ENCODE assay signal across 8 cellular contexts in the genomic region with DNA sequence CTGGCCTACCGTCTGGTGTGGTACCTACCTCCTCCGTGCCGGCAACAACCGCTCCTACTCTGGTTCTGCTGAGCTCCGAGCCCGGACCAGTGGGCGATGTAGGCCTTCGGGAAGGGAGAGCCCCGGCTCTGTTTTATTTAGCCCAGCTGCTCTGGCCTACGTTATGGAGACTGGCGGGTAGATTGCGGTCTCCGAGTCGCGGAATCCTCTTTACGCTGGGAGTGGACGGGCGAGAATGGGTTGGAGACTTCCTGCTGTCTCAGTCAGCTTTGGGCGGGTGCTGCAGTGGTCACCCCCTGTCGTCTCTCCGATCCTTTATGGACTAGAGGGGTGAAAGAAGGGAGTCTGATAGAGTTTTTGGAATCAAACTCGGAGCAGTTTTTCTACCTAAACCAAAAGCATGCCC. TPM values are rescaled to one million over a fixed set of nuclear protein-coding genes. Genes with fewer than 3 reads are reported as not detected.
A peak's percentile ranks its signal among the peaks of the same experiment; 100 is the strongest.
DNase-seq lines count a peak whose midpoint lies in the region; ATAC-seq, FAIRE-seq and TF ChIP-seq lines count a peak whose summit lies in the region.

No MANE protein-coding gene starts in this region.

- H3K9me3 ChIP-seq in IMR-90 (ENCODE audit: control insufficient read depth, insufficient read depth, low read length) (no peaks in the 10 kb centered on the region), K562 (replicated peaks; ENCODE audit: control insufficient read depth, insufficient read depth, low read depth, low read length) (no peaks in the 10 kb centered on the region), HepG2 (ENCODE audit: low read length) (no peaks in the 10 kb centered on the region), tibial artery (no peaks in the 10 kb centered on the region)

- dilution Hi-C loops in IMR-90 (cut with HindIII; ENCODE audit: low sequenced_read_pairs, unreplicated experiment), result no loop called here

- FAIRE-seq in K562 (lab: Jason Lieb, UNC) (no peak), HepG2 (lab: Jason Lieb, UNC) (no peak)

- peak overlapping the region; percentile 80; the same call in 1 of the 2 replicates for H3K14ac ChIP-seq in IMR-90 (replicated peaks; ENCODE audit: low read depth, low read length)

- POLR2A ChIA-PET in IMR-90 (lab: Charles Lee; ENCODE audit: unreplicated experiment) (no interaction called here), K562 (lab: Yijun Ruan, JAX) (interaction anchor here (1.2 to 2.4 kb wide), 4 partner anchors 21 to 575 kb away, joined by 4 to 12 read pairs (median 9); partner anchors contain the start of gene HBP1), HepG2 (lab: Yijun Ruan, JAX) (interaction anchor here (0.7 to 3.0 kb wide), 5 partner anchors 36 to 576 kb away, joined by 3 to 30 read pairs (median 18); partner anchors contain the start of gene HBP1)

- H3K4me1 ChIP-seq in IMR-90 (ENCODE audit: control insufficient read depth, insufficient read depth, low read length) (peaks cover 8% of the 10 kb centered on the region), K562 (replicated peaks in 1 of 2; ENCODE audit: control insufficient read depth in 2 of 2, insufficient read depth in 2 of 2, low read length in 2 of 2) (peaks cover 3 to 21% of the 10 kb centered on the region in 2 experiments), HepG2 (ENCODE audit: insufficient read depth, low read length) (peaks cover 37% of the 10 kb centered on the region), tibial artery (peaks cover 0 to 43% (median 18%) of the 10 kb centered on the region in 4 donors)

- H3K9ac ChIP-seq in IMR-90 (ENCODE audit: low read depth, low read length), result peak overlapping the region; percentile 91
- H3K9ac ChIP-seq in K562 (ENCODE audit: insufficient read depth in 1 of 2, low read depth in 2 of 2, low read length in 2 of 2), result peak overlapping the region; percentile 95 to 99
- H3K9ac ChIP-seq in HepG2 (ENCODE audit: insufficient read depth, low read depth, low read length), result peak overlapping the region; percentile 92

- H3K36me3 ChIP-seq in GM06990 (ENCODE audit: control insufficient read depth, insufficient read depth, low read length), result no peaks in the 10 kb centered on the region; the same call in 1 of the 2 replicates
- H3K36me3 ChIP-seq in IMR-90 (ENCODE audit: control insufficient read depth, insufficient read depth, low read length), result peaks cover 2% of the 10 kb centered on the region; the same call in 1 of the 2 replicates
- peaks cover 31% of the 10 kb centered on the region for H3K36me3 ChIP-seq in K562 (ENCODE audit: control insufficient read depth, insufficient read depth, low read length)
- peaks cover 0 to 9% of the 10 kb centered on the region in 2 experiments; a peak in 1 of 5 replicates for H3K36me3 ChIP-seq in HepG2 (replicated peaks in 1 of 2; ENCODE audit: control insufficient read depth in 1 of 2, insufficient read depth in 2 of 2, low read length in 2 of 2)
- peaks cover 0 to 8% (median 5%) of the 10 kb centered on the region in 3 donors for H3K36me3 ChIP-seq in tibial artery

- in situ Hi-C loops in IMR-90 (cut with MboI; ENCODE audit: low sequenced_read_pairs), result loop anchor here (10.0 to 25.0 kb wide), 2 partner anchors 130 to 393 kb away; partner anchors contain the start of gene LAMB4
- in situ Hi-C loops in K562 (cut with MboI), result loop anchor here (10.0 to 25.0 kb wide), 2 partner anchors 130 to 393 kb away; partner anchors contain the start of gene LAMB4
- in situ Hi-C loops in HepG2 (cut with HindIII; ENCODE audit: extremely low pct_ligation_motif_present, low pct_unique_long_range_greater_than_20kb), result loop anchor here (5.0 to 25.0 kb wide), 2 partner anchors 128 to 368 kb away; no protein-coding TSS in a partner anchor

- peak overlapping the region; percentile 20; the same call in 1 of the 2 replicates for H3K18ac ChIP-seq in IMR-90 (ENCODE audit: low read depth, low read length)

- 0% methylated on average over 2 of the region's 22 CpGs; no CpG with 5 or more reads in 1 of the 2 experiments for WGBS in IMR-90 (ENCODE audit: extremely low coverage in 2 of 2, insufficient read length in 1 of 2), 2 experiments
- WGBS in K562 (ENCODE audit: insufficient coverage, low coverage, missing lambda C conversion rate), result 1% methylated on average over 22 of the region's 22 CpGs
- WGBS in HepG2 (ENCODE audit: low lambda C conversion rate), result 0% methylated on average over 14 of the region's 22 CpGs

- BruUV-seq in IMR-90 (replicated peaks; lab: Mats Ljungman, UMichigan) (no TSS peak), K562 (replicated peaks; lab: Mats Ljungman, UMichigan) (TSS peak; percentile 42), HepG2 (replicated peaks; lab: Mats Ljungman, UMichigan) (no TSS peak)

- TF ChIP-seq EP300 in K562 (IDR thresholded peaks at IDR 0.05; ENCODE audit: low read length), result no peak
- TF ChIP-seq EP300 in HepG2 (IDR thresholded peaks at IDR 0.05; ENCODE audit: low read depth in 2 of 2, low read length in 2 of 2), result no peak
- TF ChIP-seq EP300 in HepG2 (CRISPR knock-in tag; IDR thresholded peaks at IDR 0.05; ENCODE audit: borderline replicate concordance), result no peak

- intact Hi-C loops in IMR-90 (cut with micrococcal nuclease), result loop anchor here (5.0 kb wide), 2 partner anchors 162 to 403 kb away; partner anchors contain the start of gene BCAP29
- intact Hi-C loops in K562 (cut with micrococcal nuclease), result loop anchor here (5.0 kb wide), 1 partner anchor 403 kb away; no protein-coding TSS in a partner anchor
- intact Hi-C loops in HepG2 (cut with micrococcal nuclease; ENCODE audit: unreplicated experiment), result loop anchor here (10.0 kb wide), 2 partner anchors 270 to 400 kb away; no protein-coding TSS in a partner anchor
- intact Hi-C loops in tibial artery (cut with DNase I; ENCODE audit: low total_unique reads), result loop anchor here (10.0 kb wide), 1 partner anchor 150 kb away; the partner anchor contains the start of gene DLD

- H4K5ac ChIP-seq in IMR-90 (ENCODE audit: low read depth, low read length), result peak overlapping the region; percentile 47

- H3K27me3 ChIP-seq in GM06990 (replicated peaks; ENCODE audit: control insufficient read depth, insufficient read depth, low read length), result no peaks in the 10 kb centered on the region
- no peaks in the 10 kb centered on the region for H3K27me3 ChIP-seq in IMR-90 (ENCODE audit: control insufficient read depth, insufficient read depth, low read length)
- H3K27me3 ChIP-seq in K562 (ENCODE audit: control insufficient read depth in 2 of 2, insufficient read depth in 2 of 2, low read length in 2 of 2), result no peaks in the 10 kb centered on the region
- H3K27me3 ChIP-seq in HepG2 (ENCODE audit: control insufficient read depth in 1 of 2, insufficient read depth in 2 of 2, low read length in 2 of 2), result no peaks in the 10 kb centered on the region; a peak in 1 of 5 replicates
- no peaks in the 10 kb centered on the region for H3K27me3 ChIP-seq in tibial artery

- TF ChIP-seq POLR2A in IMR-90 (IDR thresholded peaks at IDR 0.05; ENCODE audit: low read depth, low read length), result no peak
- TF ChIP-seq POLR2A in K562 (conservative IDR thresholded peaks at IDR 0.05), result no peak
- TF ChIP-seq POLR2A in HepG2 (IDR thresholded peaks at IDR 0.05; ENCODE audit: insufficient read depth in 1 of 2, low read depth in 2 of 2, low read length in 2 of 2), result no peak

- peak overlapping the region; percentile 80 for H3K23ac ChIP-seq in IMR-90 (ENCODE audit: low read depth, low read length)

- no peak overlapping the region for H2BK15ac ChIP-seq in IMR-90 (ENCODE audit: low read depth, low read length)

- no peak for TF ChIP-seq RAD21 in IMR-90 (IDR thresholded peaks at IDR 0.05; ENCODE audit: low read length)
- TF ChIP-seq RAD21 in K562 (CRISPR knock-in tag; conservative IDR thresholded peaks at IDR 0.05 in 1 of 2, IDR thresholded peaks at IDR 0.05 in 1 of 2), result no peak; a peak in 1 of 4 replicates
- no peak for TF ChIP-seq RAD21 in HepG2 (CRISPR knock-in tag; IDR thresholded peaks at IDR 0.05)

- peak overlapping the region; percentile 99 for H2AK9ac ChIP-seq in IMR-90 (replicated peaks; ENCODE audit: low read depth, low read length, poor library complexity)

- H3K79me2 ChIP-seq in K562 (ENCODE audit: control insufficient read depth, insufficient read depth, low read length) (peaks cover 55% of the 10 kb centered on the region), HepG2 (ENCODE audit: insufficient read depth, low read length) (peaks cover 51% of the 10 kb centered on the region)

- peak overlapping the region; percentile 98 for H3K4me2 ChIP-seq in IMR-90 (ENCODE audit: low read depth, low read length)
- peak overlapping the region; percentile 100 for H3K4me2 ChIP-seq in K562 (ENCODE audit: insufficient read depth, low read length)
- H3K4me2 ChIP-seq in HepG2 (ENCODE audit: low read depth, low read length), result peak overlapping the region; percentile 94

- H2AFZ ChIP-seq in IMR-90 (replicated peaks; ENCODE audit: low read length, poor library complexity) (peak overlapping the region; percentile 99), K562 (ENCODE audit: low read depth, low read length) (peak overlapping the region; percentile 100), HepG2 (ENCODE audit: low read length) (no peak overlapping the region)

- H3K79me1 ChIP-seq in IMR-90 (ENCODE audit: low read depth in 1 of 2, low read length in 2 of 2), result peaks cover 13 to 24% of the 10 kb centered on the region in 2 experiments

- TF ChIP-seq CTCF in GM06990 (IDR thresholded peaks at IDR 0.05; ENCODE audit: insufficient read depth, low read length, poor library complexity, severe bottlenecking), result no peak
- no peak for TF ChIP-seq CTCF in IMR-90 (conservative IDR thresholded peaks at IDR 0.05; ENCODE audit: low read depth, low read length)
- no peak for TF ChIP-seq CTCF in K562 (IDR thresholded peaks at IDR 0.05 in 2 of 3, conservative IDR thresholded peaks at IDR 0.05 in 1 of 3; ENCODE audit: insufficient read depth in 2 of 3, low read depth in 1 of 3, low read length in 3 of 3)
- no peak for TF ChIP-seq CTCF in HepG2 (CRISPR knock-in tag; IDR thresholded peaks at IDR 0.05)
- no peak for TF ChIP-seq CTCF in tibial artery (IDR thresholded peaks at IDR 0.05)

- H3K4me3 ChIP-seq in GM06990 (replicated peaks; ENCODE audit: low read depth, low read length) (peak overlapping the region; percentile 99), IMR-90 (ENCODE audit: insufficient read depth, low read depth, low read length) (peak overlapping the region; percentile 87), K562 (peak overlapping the region; percentile 93), HepG2 (replicated peaks in 1 of 3; ENCODE audit: insufficient read depth in 1 of 3, low read depth in 2 of 3, low read length in 3 of 3) (peak overlapping the region; percentile 86 to 92 (median 87)), tibial artery (peak overlapping the region; percentile 65 to 80)

- peak overlapping the region; percentile 45 for H3K56ac ChIP-seq in IMR-90 (ENCODE audit: extremely low read depth, insufficient read depth, low read length)

- H4K20me1 ChIP-seq in IMR-90 (ENCODE audit: insufficient read depth, low read length), result peaks cover 29% of the 10 kb centered on the region; the same call in 1 of the 2 replicates
- peaks cover 17% of the 10 kb centered on the region for H4K20me1 ChIP-seq in K562 (replicated peaks; ENCODE audit: control insufficient read depth, insufficient read depth, low read length)
- peaks cover 17% of the 10 kb centered on the region for H4K20me1 ChIP-seq in HepG2 (ENCODE audit: insufficient read depth, low read length)

- H4K91ac ChIP-seq in IMR-90 (ENCODE audit: insufficient read depth, low read depth, low read length), result peak overlapping the region; percentile 59

- peak overlapping the region; percentile 96 to 98 for H4K8ac ChIP-seq in IMR-90 (ENCODE audit: low read depth in 2 of 2, low read length in 2 of 2)

- H2BK120ac ChIP-seq in IMR-90 (ENCODE audit: low read depth, low read length), result no peak overlapping the region

- ATAC-seq in GM21576 (IDR thresholded peaks at IDR 0.05; ENCODE audit: unreplicated experiment) (peak; percentile 30), IMR-90 (ENCODE audit: low read depth) (peak; percentile 24), K562 (peak; percentile 64), HepG2 (peak; percentile 66)

- DNase-seq in GM06990 (ENCODE audit: extremely low read depth, insufficient read length), result no peak
- no peak for DNase-seq in IMR-90
- peak in 1 of 4 experiments; percentile 67 for DNase-seq in K562 (ENCODE audit: extremely low read depth in 1 of 4, low spot score in 3 of 4)
- no peak for DNase-seq in HepG2 (ENCODE audit: low spot score)
- DNase-seq in tibial artery, result no peak
- DNase-seq in NCI-H82 (lab: John Stamatoyannopoulos, UW), result no peak
- DNase-seq in NCI-H1417 (lab: John Stamatoyannopoulos, UW), result no peak

- peak overlapping the region; percentile 88 for H3K27ac ChIP-seq in IMR-90 (ENCODE audit: insufficient read depth, low read length)
- H3K27ac ChIP-seq in K562 (ENCODE audit: extremely low read depth, low read depth, low read length), result peak overlapping the region; percentile 100
- H3K27ac ChIP-seq in HepG2 (ENCODE audit: extremely low read length, insufficient read depth, low read length), result peak overlapping the region; percentile 98
- peak overlapping the region; percentile 86 to 96 for H3K27ac ChIP-seq in tibial artery

- peak overlapping the region; percentile 87 for H3K4ac ChIP-seq in IMR-90 (ENCODE audit: low read depth, low read length)

- H2BK20ac ChIP-seq in IMR-90 (ENCODE audit: low read depth, low read length), result no peak overlapping the region

- H2AK5ac ChIP-seq in IMR-90 (ENCODE audit: low read depth, low read length), result peak overlapping the region; percentile 81; the same call in 1 of the 2 replicates

- CTCF ChIA-PET in IMR-90 (lab: Yijun Ruan, JAX), result no interaction called here
- CTCF ChIA-PET in K562 (lab: Yijun Ruan, JAX; ENCODE audit: low intra/inter-chr PET ratio), result interaction anchor here (1.2 to 2.3 kb wide), 2 partner anchors 130 to 402 kb away, joined by 6 to 14 read pairs; no protein-coding TSS in a partner anchor
- CTCF ChIA-PET in HepG2 (lab: Yijun Ruan, JAX; ENCODE audit: low intra/inter-chr PET ratio, low total read pairs), result interaction anchor here (1.7 to 2.4 kb wide), 2 partner anchors 131 to 135 kb away, joined by 20 to 30 read pairs; no protein-coding TSS in a partner anchor

- peak overlapping the region; percentile 83 for H2BK5ac ChIP-seq in IMR-90 (ENCODE audit: low read depth, low read length, poor library complexity, severe bottlenecking)

- peaks cover 10% of the 10 kb centered on the region for H3K9me1 ChIP-seq in IMR-90 (ENCODE audit: insufficient read depth, low read length)
- H3K9me1 ChIP-seq in K562 (ENCODE audit: control insufficient read depth, insufficient read depth, low read length), result peaks cover 4% of the 10 kb centered on the region

RNA-seq across cellular contexts. Expression of gene CBLL1, which starts 0.4 kb away (rescaled TPM):
- total RNA-seq in IMR-90 (2012; rRNA removed), result 15.6 and 20.3 TPM in 2 replicates
- polyA plus RNA-seq in IMR-90 (2012; rRNA removed), result 19.0 and 19.7 TPM in 2 replicates
- polyA plus RNA-seq in IMR-90 (2012; cell fraction: cytosol; rRNA removed), result 4.3 and 7.1 TPM in 2 replicates
- 9.9 and 27.7 TPM in 2 replicates for polyA plus RNA-seq in IMR-90 (2012; cell fraction: nucleus; rRNA removed; ENCODE audit: low replicate concordance)
- 34.6 and 71.6 TPM in 2 replicates for total RNA-seq in K562 (2011; cell fraction: chromatin; rRNA removed; ENCODE audit: low replicate concordance)
- total RNA-seq in K562 (2011; cell fraction: nucleolus; rRNA removed), result 12.8 and 16.8 TPM in 2 replicates
- total RNA-seq in K562 (2011; cell fraction: nucleoplasm; rRNA removed), result 30.2 and 45.5 TPM in 2 replicates
- total RNA-seq in K562 (2014; rRNA removed), result 20.7 and 23.5 TPM in 2 replicates
- 45.4 and 47.0 TPM in 2 replicates for total RNA-seq in K562 (2014; rRNA removed; fragmentation: Illumina TruSeq; extraction: Trizol)
- 53.2 and 59.0 TPM in 2 replicates for total RNA-seq in K562 (2015; rRNA removed; fragmentation: Illumina TruSeq; extraction: Trizol)
- 39.8 and 40.2 TPM in 2 replicates for total RNA-seq in K562 (2021)
- polyA plus RNA-seq in K562 (2011; rRNA removed), result 14.7 and 22.5 TPM in 2 replicates
- 15.1 and 16.9 TPM in 2 replicates for polyA plus RNA-seq in K562 (2011; cell fraction: cytosol; rRNA removed)
- polyA plus RNA-seq in K562 (2011; cell fraction: nucleus; rRNA removed), result 34.0 and 44.0 TPM in 2 replicates
- 38.4 and 48.8 TPM in 2 replicates for polyA plus RNA-seq in K562 (2012)
- polyA plus RNA-seq in K562 (2014; fragmentation: Illumina TruSeq; extraction: Trizol), result 58.5 and 67.9 TPM in 2 replicates
- polyA plus RNA-seq in K562 (2014; fragmentation: Nextera tagmentation; extraction: Ambion mirVana), result 10 to 100 TPM; 17.4 to 35.4 TPM
- polyA plus RNA-seq in K562 (2014; rRNA removed), result 14.8 and 15.7 TPM in 2 replicates
- polyA minus RNA-seq in K562 (2011; rRNA and poly(A)+ RNA removed), result 35.7 and 38.3 TPM in 2 replicates
- polyA minus RNA-seq in K562 (2011; cell fraction: cytosol; rRNA and poly(A)+ RNA removed), result 31.4 and 42.8 TPM in 2 replicates
- 49.4 and 57.8 TPM in 2 replicates for polyA minus RNA-seq in K562 (2011; cell fraction: nucleus; rRNA and poly(A)+ RNA removed)
- total RNA-seq in HepG2 (2016; rRNA removed; fragmentation: Illumina TruSeq; extraction: Trizol), result 10.5 and 12.2 TPM in 2 replicates
- total RNA-seq in HepG2 (2016; cell fraction: cytosol; rRNA removed; fragmentation: Illumina TruSeq; extraction: Trizol; ENCODE audit: low read depth), result 4.6 and 9.6 TPM in 2 replicates
- 8.4 and 9.8 TPM in 2 replicates for total RNA-seq in HepG2 (2016; cell fraction: insoluble cytoplasmic fraction; rRNA removed; fragmentation: Illumina TruSeq; extraction: Trizol)
- total RNA-seq in HepG2 (2016; cell fraction: membrane; rRNA removed; fragmentation: Illumina TruSeq; extraction: Trizol), result 10.8 and 12.2 TPM in 2 replicates
- 14.2 and 14.8 TPM in 2 replicates for total RNA-seq in HepG2 (2016; cell fraction: nucleus; rRNA removed; fragmentation: Illumina TruSeq; extraction: Trizol)
- 8.8 and 9.1 TPM in 2 replicates for polyA plus RNA-seq in HepG2 (2011; rRNA removed)
- polyA plus RNA-seq in HepG2 (2011; cell fraction: cytosol; rRNA removed), result 4.3 and 5.7 TPM in 2 replicates
- polyA plus RNA-seq in HepG2 (2011; cell fraction: nucleus; rRNA removed), result 14.0 and 15.1 TPM in 2 replicates
- polyA plus RNA-seq in HepG2 (2012), result 20.1 and 22.9 TPM in 2 replicates
- polyA plus RNA-seq in HepG2 (2016; cell fraction: cytosol; fragmentation: Illumina TruSeq; extraction: Trizol; ENCODE audit: low read depth), result 2.6 and 2.7 TPM in 2 replicates
- 14.3 and 19.8 TPM in 2 replicates for polyA plus RNA-seq in HepG2 (2016; cell fraction: insoluble cytoplasmic fraction; fragmentation: Illumina TruSeq; extraction: Trizol; ENCODE audit: low read depth)
- polyA plus RNA-seq in HepG2 (2016; cell fraction: membrane; fragmentation: Illumina TruSeq; extraction: Trizol; ENCODE audit: low read depth), result 5.6 and 7.4 TPM in 2 replicates
- polyA plus RNA-seq in HepG2 (2016; cell fraction: nucleus; fragmentation: Illumina TruSeq; extraction: Trizol; ENCODE audit: insufficient read depth, low read depth), result 15.6 and 15.9 TPM in 2 replicates
- 10.1 and 20.3 TPM in 2 replicates for polyA minus RNA-seq in HepG2 (2011; rRNA and poly(A)+ RNA removed; ENCODE audit: low replicate concordance)
- 15.6 and 20.4 TPM in 2 replicates for polyA minus RNA-seq in HepG2 (2011; cell fraction: cytosol; rRNA and poly(A)+ RNA removed)
- polyA minus RNA-seq in HepG2 (2011; cell fraction: nucleus; rRNA and poly(A)+ RNA removed), result 42.4 and 45.3 TPM in 2 replicates

RNA-seq across cellular contexts. Expression of gene SLC26A3, which starts 58.7 kb away (rescaled TPM):
- total RNA-seq in IMR-90 (2012; rRNA removed) (not detected in 2 replicates), K562 (2014; rRNA removed) (not detected in 2 replicates), K562 (2014; rRNA removed; fragmentation: Illumina TruSeq; extraction: Trizol) (not detected in 2 replicates), K562 (2015; rRNA removed; fragmentation: Illumina TruSeq; extraction: Trizol) (not detected in 2 replicates), K562 (2021) (0.86 and 1.1 TPM in 2 replicates), HepG2 (2016; rRNA removed; fragmentation: Illumina TruSeq; extraction: Trizol) (0.08 and 0.11 TPM in 2 replicates)
- polyA plus RNA-seq in IMR-90 (2012; rRNA removed) (not detected in 2 replicates), K562 (2011; rRNA removed) (not detected in 2 replicates), K562 (2014; fragmentation: Illumina TruSeq; extraction: Trizol) (not detected in 2 replicates), K562 (2014; fragmentation: Nextera tagmentation; extraction: Ambion mirVana) (not detected), K562 (2014; rRNA removed) (not detected in 2 replicates), HepG2 (2011; rRNA removed) (0.30 and 0.71 TPM in 2 replicates)
- polyA plus RNA-seq in IMR-90 (2012; cell fraction: cytosol; rRNA removed), result not detected in 2 replicates
- polyA plus RNA-seq in IMR-90 (2012; cell fraction: nucleus; rRNA removed; ENCODE audit: low replicate concordance), result not detected in 2 replicates
- total RNA-seq in K562 (2011; cell fraction: chromatin; rRNA removed; ENCODE audit: low replicate concordance), result not detected in 2 replicates
- total RNA-seq in K562 (2011; cell fraction: nucleolus; rRNA removed), result not detected in 2 replicates
- total RNA-seq in K562 (2011; cell fraction: nucleoplasm; rRNA removed), result not detected in 2 replicates
- polyA plus RNA-seq in K562 (2011; cell fraction: cytosol; rRNA removed), result not detected in 2 replicates
- not detected in 2 replicates for polyA plus RNA-seq in K562 (2011; cell fraction: nucleus; rRNA removed)
- polyA plus RNA-seq in K562 (2012), result not detected in 2 replicates
- not detected in 2 replicates for polyA minus RNA-seq in K562 (2011; rRNA and poly(A)+ RNA removed)
- not detected in 2 replicates for polyA minus RNA-seq in K562 (2011; cell fraction: cytosol; rRNA and poly(A)+ RNA removed)
- polyA minus RNA-seq in K562 (2011; cell fraction: nucleus; rRNA and poly(A)+ RNA removed), result not detected in 2 replicates
- total RNA-seq in HepG2 (2016; cell fraction: cytosol; rRNA removed; fragmentation: Illumina TruSeq; extraction: Trizol; ENCODE audit: low read depth), result not detected in 2 replicates
- total RNA-seq in HepG2 (2016; cell fraction: insoluble cytoplasmic fraction; rRNA removed; fragmentation: Illumina TruSeq; extraction: Trizol), result 0.06 and 0.11 TPM in 2 replicates
- 0.06 TPM in 1 of 2 replicates, not detected in the other for total RNA-seq in HepG2 (2016; cell fraction: membrane; rRNA removed; fragmentation: Illumina TruSeq; extraction: Trizol)
- total RNA-seq in HepG2 (2016; cell fraction: nucleus; rRNA removed; fragmentation: Illumina TruSeq; extraction: Trizol), result 0.84 TPM in 1 of 2 replicates, not detected in the other
- polyA plus RNA-seq in HepG2 (2011; cell fraction: cytosol; rRNA removed), result 0.20 and 0.68 TPM in 2 replicates
- polyA plus RNA-seq in HepG2 (2011; cell fraction: nucleus; rRNA removed), result 0.10 and 0.17 TPM in 2 replicates
- polyA plus RNA-seq in HepG2 (2012), result 3.2 and 10.9 TPM in 2 replicates
- polyA plus RNA-seq in HepG2 (2016; cell fraction: cytosol; fragmentation: Illumina TruSeq; extraction: Trizol; ENCODE audit: low read depth), result not detected in 2 replicates
- polyA plus RNA-seq in HepG2 (2016; cell fraction: insoluble cytoplasmic fraction; fragmentation: Illumina TruSeq; extraction: Trizol; ENCODE audit: low read depth), result not detected in 2 replicates
- polyA plus RNA-seq in HepG2 (2016; cell fraction: membrane; fragmentation: Illumina TruSeq; extraction: Trizol; ENCODE audit: low read depth), result not detected in 2 replicates
- 0.15 TPM in 1 of 2 replicates, not detected in the other for polyA plus RNA-seq in HepG2 (2016; cell fraction: nucleus; fragmentation: Illumina TruSeq; extraction: Trizol; ENCODE audit: insufficient read depth, low read depth)
- 0.26 TPM in 1 of 2 replicates, not detected in the other for polyA minus RNA-seq in HepG2 (2011; rRNA and poly(A)+ RNA removed; ENCODE audit: low replicate concordance)
- 0.30 TPM in 1 of 2 replicates, not detected in the other for polyA minus RNA-seq in HepG2 (2011; cell fraction: cytosol; rRNA and poly(A)+ RNA removed)
- 0.26 and 0.62 TPM in 2 replicates for polyA minus RNA-seq in HepG2 (2011; cell fraction: nucleus; rRNA and poly(A)+ RNA removed)
